ENCODE assay signal across 8 cellular contexts in the genomic region with DNA sequence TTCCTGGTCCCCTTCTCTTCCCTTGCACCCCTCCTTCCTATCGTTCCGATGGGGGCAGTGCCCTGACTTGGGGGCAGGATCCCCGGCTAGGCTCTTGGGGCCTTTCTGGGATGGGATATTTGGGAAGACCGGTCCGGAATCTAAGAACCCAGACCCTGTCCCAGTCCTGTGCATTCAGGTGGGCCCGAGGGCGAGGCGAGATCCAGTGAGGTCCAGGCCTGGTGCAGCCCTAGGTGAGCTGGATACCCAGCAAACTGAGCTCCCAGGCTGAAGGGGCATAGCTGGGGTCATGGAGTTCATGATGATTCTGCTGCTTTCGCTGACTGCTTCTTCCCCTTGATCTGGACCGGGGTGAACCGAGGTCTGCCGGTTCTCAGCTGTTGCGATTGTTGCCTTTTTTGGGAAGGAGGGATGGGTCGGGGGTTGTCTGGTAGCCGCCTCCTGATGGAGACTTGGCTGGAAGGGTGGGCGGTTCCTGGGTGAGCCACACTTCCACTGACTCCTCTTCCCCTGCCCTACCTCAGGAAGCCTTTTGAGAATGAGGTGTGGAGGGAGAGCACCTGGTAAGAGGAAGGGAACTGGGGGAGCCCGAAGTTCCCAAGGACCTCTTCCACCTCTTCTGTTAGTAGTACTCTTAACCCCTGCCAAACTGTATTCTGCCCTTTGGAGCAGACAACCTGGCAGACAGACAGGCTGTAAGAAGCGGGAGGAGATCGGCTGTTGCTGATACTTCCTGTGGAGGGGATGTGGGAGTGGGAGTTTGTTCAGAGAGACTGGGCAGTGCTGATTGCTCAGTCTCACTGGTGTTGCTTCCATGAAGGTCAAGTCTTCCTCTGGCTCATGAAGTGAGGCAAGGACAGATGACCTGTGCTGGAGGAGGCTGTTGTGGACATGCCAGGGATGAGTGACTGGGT. TPM values are rescaled to one million over a fixed set of nuclear protein-coding genes. Genes with fewer than 3 reads are reported as not detected.
A peak's percentile ranks its signal among the peaks of the same experiment; 100 is the strongest.
DNase-seq lines count a peak whose midpoint lies in the region; ATAC-seq lines count a peak whose summit lies in the region.

No MANE protein-coding gene starts in this region.

- DNase-seq in Daoy (ENCODE audit: low read depth): peak; percentile 44
- peak; percentile 47 for DNase-seq in HuH-7 (ENCODE audit: low spot score)
- DNase-seq in adipocyte (ENCODE audit: low read depth): peak; percentile 37
- DNase-seq in islet precursor cell: peak; percentile 77
- peak; percentile 33 for DNase-seq in stimulated activated naive CD8-positive, alpha-beta T cell treated with anti-CD3 and anti-CD28 coated beads, Interleukin-15, Interleukin-2, amounts not matched to agents 100 U/mL and 50 U/mL, for 24 hours
- DNase-seq in Ammon's horn (ENCODE audit: low spot score): no peak

- peaks cover 11% of the 10 kb centered on the region for H3K36me3 ChIP-seq in adipocyte (ENCODE audit: control insufficient read depth, insufficient read depth, low read length, severe bottlenecking)

- H3K4me1 ChIP-seq in adipocyte (ENCODE audit: control insufficient read depth, insufficient read depth, low read length): peaks cover 14% of the 10 kb centered on the region

- H3K27me3 ChIP-seq in adipocyte (replicated peaks; ENCODE audit: control insufficient read depth, insufficient read depth, low read length): no peaks in the 10 kb centered on the region

- peak overlapping the region; percentile 94 for H3K9ac ChIP-seq in adipocyte (ENCODE audit: low read length)

- H3K4me3 ChIP-seq in adipocyte (ENCODE audit: low read length): peak overlapping the region; percentile 95

- H3K9me3 ChIP-seq in adipocyte (ENCODE audit: control insufficient read depth, low read length): no peaks in the 10 kb centered on the region

- ATAC-seq in stimulated activated naive CD8-positive, alpha-beta T cell treated with anti-CD3 and anti-CD28 coated beads, Interleukin-15, Interleukin-2, amounts not matched to agents 100 U/mL and 50 U/mL, for 24 hours: no peak
- no peak for ATAC-seq in HG03469 (IDR thresholded peaks at IDR 0.05; ENCODE audit: unreplicated experiment)
- no peak for ATAC-seq in HG03342 (IDR thresholded peaks at IDR 0.05; ENCODE audit: unreplicated experiment)

RNA-seq across cellular contexts. Expression of gene LRRC8A, which starts 1.0 kb away (rescaled TPM):
- 35.5 and 36.7 TPM in 2 replicates for total RNA-seq in Daoy (2014; rRNA removed; shearing (Covaris generic))

RNA-seq across cellular contexts. Expression of gene KYAT1, which starts 1.2 kb away (rescaled TPM):
- 7.1 and 8.9 TPM in 2 replicates for total RNA-seq in Daoy (2014; rRNA removed; shearing (Covaris generic))

RNA-seq across cellular contexts. Expression of gene PHYHD1, which starts 37.8 kb away (rescaled TPM):
- total RNA-seq in Daoy (2014; rRNA removed; shearing (Covaris generic)): not detected in 2 replicates

RNA-seq across cellular contexts. Expression of gene SPOUT1, which starts 53.3 kb away (rescaled TPM):
- total RNA-seq in Daoy (2014; rRNA removed; shearing (Covaris generic)): 29.9 and 45.8 TPM in 2 replicates
